8 cellular contexts compared by ENCODE assay signal in the genomic region with DNA sequence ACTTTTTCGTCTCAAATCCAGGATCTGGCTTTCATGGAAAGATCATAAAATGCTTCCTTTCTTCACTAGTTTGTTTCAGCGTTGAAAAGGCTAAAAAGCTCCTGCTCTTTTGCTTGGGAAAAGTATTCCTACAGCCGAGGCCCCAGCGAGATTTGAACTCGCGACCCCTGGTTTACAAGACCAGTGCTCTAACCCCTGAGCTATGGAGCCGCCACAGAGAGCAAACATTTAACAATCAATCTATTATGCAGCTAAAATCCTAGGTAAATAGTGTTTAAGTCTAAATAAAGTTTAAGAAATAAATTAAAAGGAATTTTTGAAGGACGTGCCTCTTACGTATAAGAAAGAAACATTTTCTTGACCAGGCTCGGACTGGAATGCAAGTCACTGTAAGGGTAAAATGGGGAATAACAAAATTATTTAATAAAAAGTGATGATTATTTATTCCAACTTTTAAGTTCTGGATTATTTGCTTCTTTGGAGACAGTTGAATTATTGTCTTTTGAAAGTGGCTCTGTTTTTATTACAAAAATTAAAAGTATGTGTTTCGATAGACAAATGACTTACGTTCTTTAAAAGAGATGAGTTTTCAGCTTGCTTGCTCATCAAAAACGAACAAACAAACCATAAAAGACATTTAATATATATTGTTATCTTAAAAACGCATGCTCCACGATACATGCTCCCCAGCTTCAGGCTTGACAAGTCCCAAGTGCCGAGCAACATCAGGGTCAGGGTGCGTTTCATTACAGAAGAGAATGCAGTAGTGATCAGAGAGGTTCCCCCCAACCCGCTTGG. TPM values are rescaled to one million over a fixed set of nuclear protein-coding genes. Genes with fewer than 3 reads are reported as not detected.
A peak's percentile ranks its signal among the peaks of the same experiment; 100 is the strongest.
DNase-seq lines count a peak whose midpoint lies in the region; ATAC-seq and TF ChIP-seq lines count a peak whose summit lies in the region.

No MANE protein-coding gene starts in this region.

- peak overlapping the region; percentile 71 for H3K4me3 Mint-ChIP-seq in chondrocyte (ENCODE audit: unreplicated experiment)

- no peak for TF ChIP-seq CTCF in chondrocyte (IDR thresholded peaks at IDR 0.05)

- H3K9me3 Mint-ChIP-seq in chondrocyte (ENCODE audit: low read depth), result no peaks in the 10 kb centered on the region

- intact Hi-C loops in left colon (cut with DNase I, micrococcal nuclease), result no loop called here

- DNase-seq in DMS 273 treated with DMSO at 0.1 percent for 48 hours (lab: John Stamatoyannopoulos, UW), result peak; percentile 70
- DNase-seq in LoVo (ENCODE audit: low spot score), result peak; percentile 71
- DNase-seq in T1000 (lab: John Stamatoyannopoulos, UW), result peak; percentile 6
- no peak for DNase-seq in chondrocyte (ENCODE audit: low spot score)
- DNase-seq in left colon, result peak in 1 of 2 donors; percentile 50
- peak; percentile 22 for DNase-seq in stimulated activated CD8-positive, alpha-beta memory T cell treated with anti-CD3 and anti-CD28 coated beads, Interleukin-12 subunit alpha, Interleukin-12 subunit beta, amount 100 ng/mL, for 1 hour (ENCODE audit: low read depth)

- H3K4me1 Mint-ChIP-seq in chondrocyte (ENCODE audit: low read depth), result peaks cover 64% of the 10 kb centered on the region

- H3K27me3 Mint-ChIP-seq in chondrocyte (ENCODE audit: low read depth), result peaks cover 18% of the 10 kb centered on the region

- H3K36me3 Mint-ChIP-seq in chondrocyte (ENCODE audit: low read depth), result no peaks in the 10 kb centered on the region

- peak; percentile 53 for ATAC-seq in left colon
- ATAC-seq in GM18520 (IDR thresholded peaks at IDR 0.05; ENCODE audit: unreplicated experiment), result no peak
- no peak for ATAC-seq in HG03108 (IDR thresholded peaks at IDR 0.05; ENCODE audit: unreplicated experiment)

- H3K27ac Mint-ChIP-seq in chondrocyte (ENCODE audit: unreplicated experiment), result peak overlapping the region; percentile 57

RNA-seq across cellular contexts. Expression of a gene that starts 10.3 kb away (rescaled TPM):
- total RNA-seq in chondrocyte (not detected in 3 replicates), left colon (not detected)

RNA-seq across cellular contexts. Expression of a gene that starts 40.0 kb away (rescaled TPM):
- total RNA-seq in chondrocyte (not detected in 3 replicates), left colon (not detected)

RNA-seq across cellular contexts. Expression of a gene that starts 43.4 kb away (rescaled TPM):
- not detected in 3 replicates for total RNA-seq in chondrocyte
- not detected for total RNA-seq in left colon

RNA-seq across cellular contexts. Expression of a gene that starts 53.1 kb away (rescaled TPM):
- total RNA-seq in chondrocyte (23.6 to 32.1 TPM (median 28.5 TPM) in 3 replicates), left colon (10 to 100 TPM; 52.2 to 62.1 TPM)

RNA-seq across cellular contexts. Expression of a gene that starts 57.3 kb away (rescaled TPM):
- total RNA-seq in chondrocyte (7.3 to 10.2 TPM (median 9.1 TPM) in 3 replicates), left colon (10 to 100 TPM; 49.2 to 50.4 TPM)
